ENCODE assay signal across 1 cellular context in genomic region chr19:3041756-3042517, GRCh38.
TF ChIP-seq lines count a peak whose summit lies in the region.

No MANE protein-coding gene starts in this region.

TF ChIP-seq in HEK293, 187 proteins besides CTCF, POLR2A, EP300 and RAD21 (continued from another document):
- TF ChIP-seq, protein P1, sequence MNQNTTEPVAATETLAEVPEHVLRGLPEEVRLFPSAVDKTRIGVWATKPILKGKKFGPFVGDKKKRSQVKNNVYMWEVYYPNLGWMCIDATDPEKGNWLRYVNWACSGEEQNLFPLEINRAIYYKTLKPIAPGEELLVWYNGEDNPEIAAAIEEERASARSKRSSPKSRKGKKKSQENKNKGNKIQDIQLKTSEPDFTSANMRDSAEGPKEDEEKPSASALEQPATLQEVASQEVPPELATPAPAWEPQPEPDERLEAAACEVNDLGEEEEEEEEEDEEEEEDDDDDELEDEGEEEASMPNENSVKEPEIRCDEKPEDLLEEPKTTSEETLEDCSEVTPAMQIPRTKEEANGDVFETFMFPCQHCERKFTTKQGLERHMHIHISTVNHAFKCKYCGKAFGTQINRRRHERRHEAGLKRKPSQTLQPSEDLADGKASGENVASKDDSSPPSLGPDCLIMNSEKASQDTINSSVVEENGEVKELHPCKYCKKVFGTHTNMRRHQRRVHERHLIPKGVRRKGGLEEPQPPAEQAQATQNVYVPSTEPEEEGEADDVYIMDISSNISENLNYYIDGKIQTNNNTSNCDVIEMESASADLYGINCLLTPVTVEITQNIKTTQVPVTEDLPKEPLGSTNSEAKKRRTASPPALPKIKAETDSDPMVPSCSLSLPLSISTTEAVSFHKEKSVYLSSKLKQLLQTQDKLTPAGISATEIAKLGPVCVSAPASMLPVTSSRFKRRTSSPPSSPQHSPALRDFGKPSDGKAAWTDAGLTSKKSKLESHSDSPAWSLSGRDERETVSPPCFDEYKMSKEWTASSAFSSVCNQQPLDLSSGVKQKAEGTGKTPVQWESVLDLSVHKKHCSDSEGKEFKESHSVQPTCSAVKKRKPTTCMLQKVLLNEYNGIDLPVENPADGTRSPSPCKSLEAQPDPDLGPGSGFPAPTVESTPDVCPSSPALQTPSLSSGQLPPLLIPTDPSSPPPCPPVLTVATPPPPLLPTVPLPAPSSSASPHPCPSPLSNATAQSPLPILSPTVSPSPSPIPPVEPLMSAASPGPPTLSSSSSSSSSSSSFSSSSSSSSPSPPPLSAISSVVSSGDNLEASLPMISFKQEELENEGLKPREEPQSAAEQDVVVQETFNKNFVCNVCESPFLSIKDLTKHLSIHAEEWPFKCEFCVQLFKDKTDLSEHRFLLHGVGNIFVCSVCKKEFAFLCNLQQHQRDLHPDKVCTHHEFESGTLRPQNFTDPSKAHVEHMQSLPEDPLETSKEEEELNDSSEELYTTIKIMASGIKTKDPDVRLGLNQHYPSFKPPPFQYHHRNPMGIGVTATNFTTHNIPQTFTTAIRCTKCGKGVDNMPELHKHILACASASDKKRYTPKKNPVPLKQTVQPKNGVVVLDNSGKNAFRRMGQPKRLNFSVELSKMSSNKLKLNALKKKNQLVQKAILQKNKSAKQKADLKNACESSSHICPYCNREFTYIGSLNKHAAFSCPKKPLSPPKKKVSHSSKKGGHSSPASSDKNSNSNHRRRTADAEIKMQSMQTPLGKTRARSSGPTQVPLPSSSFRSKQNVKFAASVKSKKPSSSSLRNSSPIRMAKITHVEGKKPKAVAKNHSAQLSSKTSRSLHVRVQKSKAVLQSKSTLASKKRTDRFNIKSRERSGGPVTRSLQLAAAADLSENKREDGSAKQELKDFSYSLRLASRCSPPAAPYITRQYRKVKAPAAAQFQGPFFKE (tag by site-specific recombination; IDR thresholded peaks at IDR 0.05; ENCODE audit: borderline replicate concordance), result no peak
- TF ChIP-seq ZBTB7A (tag by site-specific recombination; IDR thresholded peaks at IDR 0.05; ENCODE audit: low read depth) (no peak), KLF16 (tag by site-specific recombination; IDR thresholded peaks at IDR 0.05) (no peak), ZNF311 (tag by site-specific recombination; IDR thresholded peaks at IDR 0.05; ENCODE audit: borderline replicate concordance) (no peak), ZBTB6 (tag by site-specific recombination; IDR thresholded peaks at IDR 0.05) (no peak), SP2 (tag by site-specific recombination; IDR thresholded peaks at IDR 0.05) (no peak), ZFHX2 (tag by site-specific recombination; conservative IDR thresholded peaks at IDR 0.05) (peak; percentile 91), PRDM1 (tag by site-specific recombination; IDR thresholded peaks at IDR 0.05) (no peak), MEIS1 (CRISPR knock-in tag; IDR thresholded peaks at IDR 0.05; ENCODE audit: borderline replicate concordance) (no peak), ZNF843 (tag by site-specific recombination; IDR thresholded peaks at IDR 0.05) (no peak), ZNF585B (tag by site-specific recombination; IDR thresholded peaks at IDR 0.05) (no peak), ZNF768 (tag by site-specific recombination; IDR thresholded peaks at IDR 0.05) (peak; percentile 70; the same call in 1 of the 2 replicates), ZBTB20 (tag by site-specific recombination; IDR thresholded peaks at IDR 0.05) (no peak), ZNF610 (tag by site-specific recombination; IDR thresholded peaks at IDR 0.05; ENCODE audit: borderline replicate concordance) (no peak)
- TF ChIP-seq, protein P2, sequence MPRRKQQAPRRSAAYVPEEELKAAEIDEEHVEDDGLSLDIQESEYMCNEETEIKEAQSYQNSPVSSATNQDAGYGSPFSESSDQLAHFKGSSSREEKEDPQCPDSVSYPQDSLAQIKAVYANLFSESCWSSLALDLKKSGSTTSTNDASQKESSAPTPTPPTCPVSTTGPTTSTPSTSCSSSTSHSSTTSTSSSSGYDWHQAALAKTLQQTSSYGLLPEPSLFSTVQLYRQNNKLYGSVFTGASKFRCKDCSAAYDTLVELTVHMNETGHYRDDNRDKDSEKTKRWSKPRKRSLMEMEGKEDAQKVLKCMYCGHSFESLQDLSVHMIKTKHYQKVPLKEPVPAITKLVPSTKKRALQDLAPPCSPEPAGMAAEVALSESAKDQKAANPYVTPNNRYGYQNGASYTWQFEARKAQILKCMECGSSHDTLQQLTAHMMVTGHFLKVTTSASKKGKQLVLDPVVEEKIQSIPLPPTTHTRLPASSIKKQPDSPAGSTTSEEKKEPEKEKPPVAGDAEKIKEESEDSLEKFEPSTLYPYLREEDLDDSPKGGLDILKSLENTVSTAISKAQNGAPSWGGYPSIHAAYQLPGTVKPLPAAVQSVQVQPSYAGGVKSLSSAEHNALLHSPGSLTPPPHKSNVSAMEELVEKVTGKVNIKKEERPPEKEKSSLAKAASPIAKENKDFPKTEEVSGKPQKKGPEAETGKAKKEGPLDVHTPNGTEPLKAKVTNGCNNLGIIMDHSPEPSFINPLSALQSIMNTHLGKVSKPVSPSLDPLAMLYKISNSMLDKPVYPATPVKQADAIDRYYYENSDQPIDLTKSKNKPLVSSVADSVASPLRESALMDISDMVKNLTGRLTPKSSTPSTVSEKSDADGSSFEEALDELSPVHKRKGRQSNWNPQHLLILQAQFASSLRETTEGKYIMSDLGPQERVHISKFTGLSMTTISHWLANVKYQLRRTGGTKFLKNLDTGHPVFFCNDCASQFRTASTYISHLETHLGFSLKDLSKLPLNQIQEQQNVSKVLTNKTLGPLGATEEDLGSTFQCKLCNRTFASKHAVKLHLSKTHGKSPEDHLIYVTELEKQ (tag by site-specific recombination; IDR thresholded peaks at IDR 0.05; ENCODE audit: borderline replicate concordance), result no peak
- TF ChIP-seq, protein P3, sequence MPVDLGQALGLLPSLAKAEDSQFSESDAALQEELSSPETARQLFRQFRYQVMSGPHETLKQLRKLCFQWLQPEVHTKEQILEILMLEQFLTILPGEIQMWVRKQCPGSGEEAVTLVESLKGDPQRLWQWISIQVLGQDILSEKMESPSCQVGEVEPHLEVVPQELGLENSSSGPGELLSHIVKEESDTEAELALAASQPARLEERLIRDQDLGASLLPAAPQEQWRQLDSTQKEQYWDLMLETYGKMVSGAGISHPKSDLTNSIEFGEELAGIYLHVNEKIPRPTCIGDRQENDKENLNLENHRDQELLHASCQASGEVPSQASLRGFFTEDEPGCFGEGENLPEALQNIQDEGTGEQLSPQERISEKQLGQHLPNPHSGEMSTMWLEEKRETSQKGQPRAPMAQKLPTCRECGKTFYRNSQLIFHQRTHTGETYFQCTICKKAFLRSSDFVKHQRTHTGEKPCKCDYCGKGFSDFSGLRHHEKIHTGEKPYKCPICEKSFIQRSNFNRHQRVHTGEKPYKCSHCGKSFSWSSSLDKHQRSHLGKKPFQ (tag by site-specific recombination; IDR thresholded peaks at IDR 0.05), result no peak
